11 cellular contexts compared by ENCODE assay signal in the genomic region with DNA sequence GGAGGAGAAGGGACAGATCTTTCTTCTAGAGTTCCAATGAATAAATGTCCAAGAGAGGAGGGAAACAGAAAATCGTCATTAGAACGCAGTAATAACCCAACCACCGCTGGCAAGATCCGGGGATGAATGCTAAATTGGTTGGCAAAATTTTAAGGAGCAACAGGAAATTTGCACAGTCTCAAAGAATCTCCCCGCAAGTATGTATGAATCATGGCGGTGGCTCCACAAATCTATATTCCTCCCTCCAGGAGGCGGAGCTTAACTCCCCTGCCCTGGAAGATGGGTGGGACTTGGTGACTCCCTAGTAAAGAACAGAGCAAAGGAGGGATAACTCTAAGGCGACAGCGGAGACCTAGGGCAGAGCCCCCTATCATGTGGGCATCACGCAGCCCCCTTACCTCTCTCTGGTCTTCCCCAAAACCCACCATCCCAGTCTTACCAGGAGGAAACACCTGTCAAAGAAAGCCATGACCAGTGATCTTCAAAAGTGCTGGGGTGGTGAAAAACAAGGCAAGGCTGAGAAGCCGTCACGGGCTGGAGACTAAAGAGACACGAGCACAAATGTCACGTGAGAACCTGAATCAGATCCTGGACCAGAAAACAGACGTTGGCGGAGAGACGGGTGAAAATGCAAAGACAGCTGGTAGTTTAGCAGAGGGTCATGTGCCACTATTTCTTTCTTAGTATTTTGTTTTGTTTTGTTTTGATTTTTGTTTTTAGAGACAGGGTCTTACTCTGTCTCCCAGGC.
DNase-seq lines count a peak whose midpoint lies in the region; ATAC-seq, FAIRE-seq and TF ChIP-seq lines count a peak whose summit lies in the region.
"Had no signal": no experiment of that assay in that cellular context is flagged by ENCODE, and none has a peak within 500 bp of the region (broad histone marks: within the 10 kb centered on the region; RNA-seq: fewer than 3 reads in every experiment).

No MANE protein-coding gene starts in this region.

- H3K27me3 ChIP-seq in skeletal muscle satellite cell (ENCODE audit: control insufficient read depth, insufficient read depth, low read length) (no peaks in the 10 kb centered on the region), endodermal cell (ENCODE audit: control insufficient read depth, insufficient read depth, low read length, poor library complexity, severe bottlenecking) (no peaks in the 10 kb centered on the region)

- TF ChIP-seq CTCF in WI38 (IDR thresholded peaks at IDR 0.05; ENCODE audit: low read depth, low read length) (no peak), fibroblast of villous mesenchyme (IDR thresholded peaks at IDR 0.05; ENCODE audit: insufficient read depth, low read depth, low read length) (no peak), endodermal cell (conservative IDR thresholded peaks at IDR 0.05) (no peak)

- H3K36me3 Mint-ChIP-seq in endodermal cell (ENCODE audit: low read depth) = peaks cover 38% of the 10 kb centered on the region

- H3K4me2 ChIP-seq in skeletal muscle satellite cell (ENCODE audit: low read length) = peak overlapping the region; percentile 83

- H3K9me3 ChIP-seq in skeletal muscle satellite cell (replicated peaks; ENCODE audit: low read length) (no peaks in the 10 kb centered on the region), endodermal cell (ENCODE audit: control insufficient read depth, low read length) (peaks cover 11% of the 10 kb centered on the region)

- intact Hi-C loops in head of caudate nucleus (cut with DNase I) = no loop called here

- no peaks in the 10 kb centered on the region for H3K4me1 Mint-ChIP-seq in endodermal cell

- H3K27ac ChIP-seq in endodermal cell (ENCODE audit: low read depth, low read length) = no peak overlapping the region

- ATAC-seq in HG03342 (IDR thresholded peaks at IDR 0.05; ENCODE audit: unreplicated experiment) (no peak), GM21825 (IDR thresholded peaks at IDR 0.05; ENCODE audit: unreplicated experiment) (no peak)

- H3K27ac Mint-ChIP-seq in endodermal cell = no peak overlapping the region

- H3K9ac ChIP-seq in skeletal muscle satellite cell (ENCODE audit: low read depth, low read length) (peak overlapping the region; percentile 88), endodermal cell (ENCODE audit: extremely low read depth, low read length, poor library complexity, severe bottlenecking) (no peak overlapping the region)

- H3K36me3 ChIP-seq in skeletal muscle satellite cell (ENCODE audit: insufficient read depth, low read length) (peaks cover 21% of the 10 kb centered on the region), endodermal cell (ENCODE audit: control insufficient read depth, insufficient read depth, low read length) (peaks cover 37% of the 10 kb centered on the region)

- no peaks in the 10 kb centered on the region for H3K9me3 Mint-ChIP-seq in endodermal cell

- peak overlapping the region; percentile 36; the same call in 1 of the 2 replicates for H3K4me3 ChIP-seq in WI38 (ENCODE audit: low read depth, low read length)
- H3K4me3 ChIP-seq in fibroblast of villous mesenchyme (ENCODE audit: low read depth, low read length) = no peak overlapping the region
- peak overlapping the region; percentile 58 for H3K4me3 ChIP-seq in skeletal muscle satellite cell (ENCODE audit: low read length)
- H3K4me3 ChIP-seq in endodermal cell (ENCODE audit: low read length) = no peak overlapping the region

- 94% methylated on average over 13 to 16 of the region's 17 CpGs for WGBS in endodermal cell (ENCODE audit: insufficient coverage in 1 of 2, insufficient read length in 1 of 2), 2 experiments

- no peak for DNase-seq in GM12892 (ENCODE audit: insufficient read length)
- peak; percentile 89 for DNase-seq in fibroblast of villous mesenchyme (ENCODE audit: low read depth)
- DNase-seq in endodermal cell = no peak
- DNase-seq in head of caudate nucleus = no peak
- DNase-seq: activated T-cell treated with anti-CD3 and anti-CD28 coated beads, Interleukin-2, amount 50 U/mL, for 48 hours; SIG-M5 had no signal

- TF ChIP-seq POLR2A in GM12892 (IDR thresholded peaks at IDR 0.05; ENCODE audit: low read depth, low read length) = no peak

- no peak overlapping the region for H3K4me3 Mint-ChIP-seq in endodermal cell

- FAIRE-seq in GM12892 (lab: Jason Lieb, UNC) = peak; percentile 33
- FAIRE-seq: H1 had no signal

- H3K4me1 ChIP-seq in skeletal muscle satellite cell (ENCODE audit: control insufficient read depth, insufficient read depth, low read length) (peaks cover 32% of the 10 kb centered on the region), endodermal cell (ENCODE audit: control insufficient read depth, insufficient read depth, low read length) (no peaks in the 10 kb centered on the region)

- H3K27me3 Mint-ChIP-seq in endodermal cell (ENCODE audit: insufficient read depth) = no peaks in the 10 kb centered on the region

Comparison
In these comparisons a context has a peak if more than half of its experiments do, and no peak if none do; other contexts are left out.
1. H3K4me3 ChIP-seq: peak in WI38 (single experiment) and skeletal muscle satellite cell (single experiment); none in fibroblast of villous mesenchyme (single experiment) and endodermal cell (single experiment).